ENCODE assay signal across 12 cellular contexts in genomic region chr7:137920637-137921473, GRCh38.
DNase-seq lines count a peak whose midpoint lies in the region; ATAC-seq and TF ChIP-seq lines count a peak whose summit lies in the region.
"Had no signal": no experiment of that assay in that cellular context is flagged by ENCODE, and none has a peak within 500 bp of the region (broad histone marks: within the 10 kb centered on the region; RNA-seq: fewer than 3 reads in every experiment).

No MANE protein-coding gene starts in this region.

- TF ChIP-seq CTCF in fibroblast of mammary gland (conservative IDR thresholded peaks at IDR 0.05; ENCODE audit: control insufficient read depth, insufficient read depth, low read depth, low read length) (no peak), breast epithelium (IDR thresholded peaks at IDR 0.05) (no peak)

- no peak overlapping the region for H3K9ac ChIP-seq in BLaER1

- H3K27me3 Mint-ChIP-seq in T-helper 1 cell treated with Interleukin-12 subunit alpha and Interleukin-12 subunit beta and Interleukin-4 antibody, amounts not matched to agents 30 μg/mL and 1 μg/mL, for 36 hours (ENCODE audit: low read depth) = no peaks in the 10 kb centered on the region
- H3K27me3 Mint-ChIP-seq: B cell, progenitor cell of endocrine pancreas had no signal

- H3K27me3 ChIP-seq in BLaER1 = no peaks in the 10 kb centered on the region
- H3K27me3 ChIP-seq in muscle layer of duodenum (ENCODE audit: low read depth, low read length) = no peaks in the 10 kb centered on the region
- H3K27me3 ChIP-seq in breast epithelium = no peaks in the 10 kb centered on the region
- H3K27me3 ChIP-seq: foreskin keratinocyte had no signal

- H3K9me3 ChIP-seq in BLaER1 (no peaks in the 10 kb centered on the region), muscle layer of duodenum (ENCODE audit: control insufficient read depth in 1 of 2, low read length in 2 of 2) (no peaks in the 10 kb centered on the region), breast epithelium (no peaks in the 10 kb centered on the region)

- ATAC-seq in HG02678 (IDR thresholded peaks at IDR 0.05; ENCODE audit: unreplicated experiment) = no peak
- ATAC-seq in HG03159 (IDR thresholded peaks at IDR 0.05; ENCODE audit: unreplicated experiment) = no peak
- ATAC-seq: foreskin keratinocyte had no signal

- H3K27ac Mint-ChIP-seq in T-helper 1 cell treated with Interleukin-12 subunit alpha and Interleukin-12 subunit beta and Interleukin-4 antibody, amounts not matched to agents 30 μg/mL and 1 μg/mL, for 36 hours = peak overlapping the region; percentile 46
- H3K27ac Mint-ChIP-seq: B cell, progenitor cell of endocrine pancreas had no signal

- H3K27ac ChIP-seq in BLaER1 (no peak overlapping the region), muscle layer of duodenum (ENCODE audit: low read length) (peak overlapping the region; percentile 35), breast epithelium (no peak overlapping the region)
- H3K27ac ChIP-seq: foreskin keratinocyte had no signal

- no peaks in the 10 kb centered on the region for H3K9me3 Mint-ChIP-seq in T-helper 1 cell treated with Interleukin-12 subunit alpha and Interleukin-12 subunit beta and Interleukin-4 antibody, amounts not matched to agents 30 μg/mL and 1 μg/mL, for 36 hours

- peak overlapping the region; percentile 0 for H3K4me3 Mint-ChIP-seq in T-helper 1 cell treated with Interleukin-12 subunit alpha and Interleukin-12 subunit beta and Interleukin-4 antibody, amounts not matched to agents 30 μg/mL and 1 μg/mL, for 36 hours
- H3K4me3 Mint-ChIP-seq: B cell had no signal

- H3K4me2 ChIP-seq in BLaER1 = peak overlapping the region; percentile 16; the same call in 1 of the 2 replicates

- no peaks in the 10 kb centered on the region for H4K20me1 ChIP-seq in BLaER1

- H3K4me3 ChIP-seq in BLaER1 (no peak overlapping the region), fibroblast of mammary gland (ENCODE audit: control insufficient read depth, low read depth, low read length) (no peak overlapping the region), muscle layer of duodenum (ENCODE audit: low read depth in 1 of 2, low read length in 2 of 2) (no peak overlapping the region), breast epithelium (no peak overlapping the region)

- intact Hi-C loops in breast epithelium (cut with DNase I; ENCODE audit: low total_unique reads) = no loop called here

- no peak for TF ChIP-seq POLR2A in breast epithelium (IDR thresholded peaks at IDR 0.05)

- H3K4me1 ChIP-seq in BLaER1 = peaks cover 37% of the 10 kb centered on the region
- peaks cover 0 to 7% of the 10 kb centered on the region in 2 donors for H3K4me1 ChIP-seq in muscle layer of duodenum (ENCODE audit: control insufficient read depth in 1 of 2, insufficient read depth in 2 of 2, low read length in 2 of 2)
- H3K4me1 ChIP-seq in breast epithelium = no peaks in the 10 kb centered on the region

- peaks cover 45% of the 10 kb centered on the region for H3K4me1 Mint-ChIP-seq in T-helper 1 cell treated with Interleukin-12 subunit alpha and Interleukin-12 subunit beta and Interleukin-4 antibody, amounts not matched to agents 30 μg/mL and 1 μg/mL, for 36 hours (ENCODE audit: low read depth)

- H3K36me3 ChIP-seq in BLaER1 = peaks cover 12% of the 10 kb centered on the region
- H3K36me3 ChIP-seq in muscle layer of duodenum (ENCODE audit: control insufficient read depth in 1 of 2, insufficient read depth in 2 of 2, low read length in 2 of 2) = peaks cover 9 to 10% of the 10 kb centered on the region in 2 donors
- H3K36me3 ChIP-seq in breast epithelium = no peaks in the 10 kb centered on the region

- peak; percentile 45 for DNase-seq in fibroblast of mammary gland (ENCODE audit: low read depth)
- no peak for DNase-seq in breast epithelium (ENCODE audit: low spot score in 2 of 2)
- no peak for DNase-seq in ecto neural progenitor cell (ENCODE audit: low spot score)
- DNase-seq: foreskin keratinocyte, KBM-7 had no signal

- H3K36me3 Mint-ChIP-seq in T-helper 1 cell treated with Interleukin-12 subunit alpha and Interleukin-12 subunit beta and Interleukin-4 antibody, amounts not matched to agents 30 μg/mL and 1 μg/mL, for 36 hours (ENCODE audit: low read depth) = peaks cover 36% of the 10 kb centered on the region
